In the genomic region with DNA sequence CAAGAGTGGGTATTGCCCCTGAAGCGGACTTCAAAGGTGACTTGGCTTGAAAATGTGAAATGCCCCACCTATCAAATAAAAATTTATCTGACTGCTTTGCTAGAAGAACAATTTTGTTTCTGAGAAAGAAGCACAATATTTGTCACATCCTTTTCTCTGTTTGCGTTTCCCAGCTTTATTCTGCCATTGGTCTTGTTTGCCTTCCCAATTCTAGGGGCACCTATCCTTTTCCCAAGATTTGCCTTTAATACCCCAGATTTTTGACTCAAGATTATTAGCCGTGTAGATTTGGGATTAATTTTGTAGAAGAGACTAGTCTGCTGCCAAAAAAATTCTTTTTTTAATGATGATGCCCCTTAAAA, we compare ENCODE assay signal across 11 cellular contexts.
"Had no signal": no experiment of that assay in that cellular context is flagged by ENCODE, and none has a peak within 500 bp of the region (broad histone marks: within the 10 kb centered on the region; RNA-seq: fewer than 3 reads in every experiment).

No MANE protein-coding gene starts in this region.

- DNase-seq: activated CD4-positive, alpha-beta T cell treated with anti-CD3 and anti-CD28 coated beads for 1 hour; activated CD4-positive, alpha-beta T cell treated with anti-CD3 and anti-CD28 coated beads, Interleukin-2, amount 50 U/mL, for 4 hours; activated CD8-positive, alpha-beta memory T cell treated with anti-CD3 and anti-CD28 coated beads, Interleukin-2, amount 10 ng/mL, durations not matched to agents 7 days and 5 days; activated naive CD4-positive, alpha-beta T cell treated with anti-CD3 and anti-CD28 coated beads, Interleukin-2, amount 10 ng/mL, durations not matched to agents 7 days and 5 days; activated T-cell treated with anti-CD3 and anti-CD28 coated beads, Interleukin-2, amount 50 U/mL, for 1 hour had no signal

- H3K27me3 Mint-ChIP-seq: activated CD8-positive, alpha-beta memory T cell treated with anti-CD3 and anti-CD28 coated beads, Interleukin-2, amount 10 ng/mL, durations not matched to agents 7 days and 5 days; activated naive CD4-positive, alpha-beta T cell treated with anti-CD3 and anti-CD28 coated beads, Interleukin-2, amount 10 ng/mL, durations not matched to agents 7 days and 5 days; stimulated activated naive CD8-positive, alpha-beta T cell treated with anti-CD3 and anti-CD28 coated beads, Interleukin-15, Interleukin-2, amounts not matched to agents 100 ng/mL and 50 ng/mL, for 24 hours had no signal

- H2AFZ ChIP-seq: hepatocyte had no signal

- H3K9me3 Mint-ChIP-seq: activated naive CD4-positive, alpha-beta T cell treated with anti-CD3 and anti-CD28 coated beads, Interleukin-2, amount 10 ng/mL, durations not matched to agents 7 days and 5 days; stimulated activated naive CD8-positive, alpha-beta T cell treated with anti-CD3 and anti-CD28 coated beads, Interleukin-15, Interleukin-2, amounts not matched to agents 100 ng/mL and 50 ng/mL, for 24 hours had no signal

- H3K27me3 ChIP-seq: ascending aorta, cardiac muscle cell, dorsolateral prefrontal cortex, gastroesophageal sphincter, hepatocyte had no signal

- H3K4me2 ChIP-seq: hepatocyte had no signal

- ATAC-seq: activated CD8-positive, alpha-beta memory T cell treated with anti-CD3 and anti-CD28 coated beads, Interleukin-2, amount 10 ng/mL, durations not matched to agents 7 days and 5 days; gastroesophageal sphincter had no signal

- H3K79me2 ChIP-seq: hepatocyte had no signal

- H3K4me1 Mint-ChIP-seq: activated naive CD4-positive, alpha-beta T cell treated with anti-CD3 and anti-CD28 coated beads, Interleukin-2, amount 10 ng/mL, durations not matched to agents 7 days and 5 days had no signal

- H3K4me3 Mint-ChIP-seq: activated CD8-positive, alpha-beta memory T cell treated with anti-CD3 and anti-CD28 coated beads, Interleukin-2, amount 10 ng/mL, durations not matched to agents 7 days and 5 days; activated naive CD4-positive, alpha-beta T cell treated with anti-CD3 and anti-CD28 coated beads, Interleukin-2, amount 10 ng/mL, durations not matched to agents 7 days and 5 days; stimulated activated naive CD8-positive, alpha-beta T cell treated with anti-CD3 and anti-CD28 coated beads, Interleukin-15, Interleukin-2, amounts not matched to agents 100 ng/mL and 50 ng/mL, for 24 hours had no signal

- H3K4me1 ChIP-seq: ascending aorta had no signal

- H3K27ac Mint-ChIP-seq: activated CD8-positive, alpha-beta memory T cell treated with anti-CD3 and anti-CD28 coated beads, Interleukin-2, amount 10 ng/mL, durations not matched to agents 7 days and 5 days; activated naive CD4-positive, alpha-beta T cell treated with anti-CD3 and anti-CD28 coated beads, Interleukin-2, amount 10 ng/mL, durations not matched to agents 7 days and 5 days; stimulated activated naive CD8-positive, alpha-beta T cell treated with anti-CD3 and anti-CD28 coated beads, Interleukin-15, Interleukin-2, amounts not matched to agents 100 ng/mL and 50 ng/mL, for 24 hours had no signal

- H3K9me3 ChIP-seq: ascending aorta, gastroesophageal sphincter had no signal

- H3K4me3 ChIP-seq: ascending aorta, cardiac muscle cell, dorsolateral prefrontal cortex, gastroesophageal sphincter, hepatocyte had no signal

- H3K36me3 Mint-ChIP-seq: activated CD8-positive, alpha-beta memory T cell treated with anti-CD3 and anti-CD28 coated beads, Interleukin-2, amount 10 ng/mL, durations not matched to agents 7 days and 5 days; activated naive CD4-positive, alpha-beta T cell treated with anti-CD3 and anti-CD28 coated beads, Interleukin-2, amount 10 ng/mL, durations not matched to agents 7 days and 5 days had no signal

- H3K27ac ChIP-seq: ascending aorta, cardiac muscle cell, dorsolateral prefrontal cortex, gastroesophageal sphincter, hepatocyte had no signal

- H3K36me3 ChIP-seq: ascending aorta, cardiac muscle cell, gastroesophageal sphincter had no signal
